2 cellular contexts compared by ENCODE assay signal in the genomic region with DNA sequence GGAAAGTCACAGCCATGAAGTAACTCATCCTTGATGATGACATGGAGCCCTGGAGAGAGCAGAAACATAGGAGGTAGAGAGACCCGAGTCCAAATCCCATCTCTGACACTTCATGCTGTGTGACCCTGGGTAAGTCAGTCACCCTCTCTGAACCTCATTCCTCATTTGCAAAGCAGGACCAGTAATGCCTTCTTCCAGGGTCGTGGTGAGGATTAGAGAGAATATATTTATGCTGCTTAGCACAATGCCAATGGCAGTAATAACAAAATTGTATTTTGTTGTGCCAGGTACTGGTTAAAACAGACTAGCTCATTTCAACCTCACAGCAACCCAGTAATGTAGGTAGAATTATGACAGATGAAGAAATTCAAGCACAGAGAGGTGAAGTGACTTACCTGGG.
"Had no signal": no experiment of that assay in that cellular context is flagged by ENCODE, and none has a peak within 500 bp of the region (broad histone marks: within the 10 kb centered on the region; RNA-seq: fewer than 3 reads in every experiment).

No MANE protein-coding gene starts in this region.

- H3K4me3 ChIP-seq: MG63 had no signal

- H3K9me3 ChIP-seq: MG63 had no signal

- H3K36me3 ChIP-seq: MG63 had no signal

- DNase-seq: NCI-H2081 treated with DMSO at 0.1 percent for 48 hours had no signal
